In genomic region chr20:53527196-53527595, GRCh38 we compare ENCODE assay signal across 22 cellular contexts.
"Had no signal": no experiment of that assay in that cellular context is flagged by ENCODE, and none has a peak within 500 bp of the region (broad histone marks: within the 10 kb centered on the region; RNA-seq: fewer than 3 reads in every experiment).

No MANE protein-coding gene starts in this region.

- H3K27me3 ChIP-seq: SJCRH30 had no signal

- H3K36me3 ChIP-seq: SJCRH30 had no signal

- FAIRE-seq: astrocyte had no signal

- DNase-seq: activated CD4-positive, alpha-beta T cell treated with anti-CD3 and anti-CD28 coated beads for 4 hours; activated CD8-positive, alpha-beta memory T cell treated with anti-CD3 and anti-CD28 coated beads, Interleukin-2, amount 50 U/mL, for 4 hours; activated CD8-positive, alpha-beta T cell treated with anti-CD3 and anti-CD28 coated beads for 36 hours; activated effector memory CD4-positive, alpha-beta T cell treated with anti-CD3 and anti-CD28 coated beads, Interleukin-2, amount 50 U/mL, for 16 hours; activated naive CD4-positive, alpha-beta T cell treated with Interleukin-2 at 50 U/mL for 16 hours; amygdala; Karpas-422; NCI-H1105 treated with DMSO at 0.1 percent for 48 hours; NCI-H1436 treated with DMSO at 0.1 percent for 48 hours; NCI-H187; NCI-H2081; NCI-H446 treated with DMSO at 0.1 percent for 48 hours; NCI-H524 treated with DMSO at 0.1 percent for 48 hours; NCI-H82; Right ventricle myocardium superior; RPMI8226; SJCRH30 had no signal

- H3K4me1 Mint-ChIP-seq: brain had no signal

- H3K36me3 Mint-ChIP-seq: activated naive CD4-positive, alpha-beta T cell treated with anti-CD3 and anti-CD28 coated beads, Interleukin-2, amount 50 U/mL, for 72 hours; brain had no signal

- H3K9me3 ChIP-seq: SJCRH30 had no signal

- H3K27me3 Mint-ChIP-seq: activated CD8-positive, alpha-beta T cell treated with anti-CD3 and anti-CD28 coated beads for 36 hours had no signal

- ATAC-seq: activated CD4-positive, CD25-positive, alpha-beta regulatory T cell treated with anti-CD3 and anti-CD28 coated beads, Interleukin-2, amount 50 U/mL, for 24 hours; activated CD8-positive, alpha-beta T cell treated with anti-CD3 and anti-CD28 coated beads for 36 hours; activated naive CD4-positive, alpha-beta T cell treated with anti-CD3 and anti-CD28 coated beads, Interleukin-2, amount 50 U/mL, for 72 hours had no signal

- H3K27ac ChIP-seq: SJCRH30 had no signal

- H3K27ac Mint-ChIP-seq: activated CD8-positive, alpha-beta T cell treated with anti-CD3 and anti-CD28 coated beads for 36 hours; brain; T-helper 1 cell treated with Interleukin-12 subunit alpha and Interleukin-12 subunit beta and Interleukin-4 antibody, amounts not matched to agents 30 μg/mL and 1 μg/mL, for 36 hours had no signal

- H3K9me3 Mint-ChIP-seq: T-helper 1 cell treated with Interleukin-12 subunit alpha and Interleukin-12 subunit beta and Interleukin-4 antibody, amounts not matched to agents 30 μg/mL and 1 μg/mL, for 36 hours had no signal

- H3K4me3 Mint-ChIP-seq: activated CD8-positive, alpha-beta T cell treated with anti-CD3 and anti-CD28 coated beads for 36 hours; brain; T-helper 1 cell treated with Interleukin-12 subunit alpha and Interleukin-12 subunit beta and Interleukin-4 antibody, amounts not matched to agents 30 μg/mL and 1 μg/mL, for 36 hours had no signal

- H3K4me3 ChIP-seq: SJCRH30 had no signal

- H3K4me1 ChIP-seq: SJCRH30 had no signal
